ENCODE assay signal across 1 cellular context in genomic region chr15:90394702-90395442, GRCh38.
TF ChIP-seq lines count a peak whose summit lies in the region.

No MANE protein-coding gene starts in this region.

TF ChIP-seq in H1, 55 proteins besides CTCF, POLR2A, EP300 and RAD21 (continued from another document):
- no peak for TF ChIP-seq ATF2 (IDR thresholded peaks at IDR 0.05; ENCODE audit: low read length)
